ENCODE assay signal across 8 cellular contexts in genomic region chr12:121536058-121536928, GRCh38. TPM values are rescaled to one million over a fixed set of nuclear protein-coding genes. Genes with fewer than 3 reads are reported as not detected.
DNase-seq lines count a peak whose midpoint lies in the region; ATAC-seq and TF ChIP-seq lines count a peak whose summit lies in the region.

No MANE protein-coding gene starts in this region.

- H3K9me3 ChIP-seq in HCT116 (ENCODE audit: control insufficient read depth in 1 of 2, insufficient read depth in 1 of 2, low read depth in 1 of 2, low read length in 2 of 2), result no peaks in the 10 kb centered on the region

- H4K20me1 ChIP-seq in HCT116 (ENCODE audit: insufficient read depth), result no peaks in the 10 kb centered on the region

- peaks cover 13 to 36% of the 10 kb centered on the region in 2 experiments; a peak in 3 of 4 replicates for H3K4me1 ChIP-seq in HCT116 (ENCODE audit: control insufficient read depth in 1 of 2, insufficient read depth in 2 of 2, low read length in 2 of 2)

- H3K4me2 ChIP-seq in HCT116 (ENCODE audit: low read length), result peak overlapping the region; percentile 85

- no peak for TF ChIP-seq CTCF in HCT116 (IDR thresholded peaks at IDR 0.05 in 2 of 3, conservative IDR thresholded peaks at IDR 0.05 in 1 of 3; ENCODE audit: borderline replicate concordance in 1 of 3, insufficient read depth in 1 of 3, low read depth in 2 of 3, low read length in 2 of 3)
- no peak for TF ChIP-seq CTCF in astrocyte of the spinal cord (IDR thresholded peaks at IDR 0.05; ENCODE audit: low read depth, low read length)
- no peak for TF ChIP-seq CTCF in retinal pigment epithelial cell (conservative IDR thresholded peaks at IDR 0.05; ENCODE audit: low read depth, low read length)

- ATAC-seq in HCT116, result peak; percentile 41

- no peak for TF ChIP-seq RAD21 in HCT116 (IDR thresholded peaks at IDR 0.05; ENCODE audit: low read depth)

- no peaks in the 10 kb centered on the region for H3K79me2 ChIP-seq in HCT116 (ENCODE audit: insufficient read depth, low read length)

- H3K4me3 ChIP-seq in HCT116 (replicated peaks in 1 of 2; ENCODE audit: low read depth in 1 of 2, low read length in 2 of 2) (peak overlapping the region; percentile 46 to 69), astrocyte of the spinal cord (ENCODE audit: low read depth, low read length) (peak overlapping the region; percentile 38), retinal pigment epithelial cell (ENCODE audit: low read length) (peak overlapping the region; percentile 51)

- peak overlapping the region; percentile 76 for H3K9ac ChIP-seq in HCT116 (ENCODE audit: low read length)

- H3K27me3 ChIP-seq in HCT116 (ENCODE audit: insufficient read depth, low read length), result no peaks in the 10 kb centered on the region

- CTCF ChIA-PET in HCT116 (lab: Charles Lee), result interaction anchor here (0.7 to 1.0 kb wide), 2 partner anchors 37 to 148 kb away, joined by 3 to 4 read pairs; no protein-coding TSS in a partner anchor

- H3K36me3 ChIP-seq in HCT116 (ENCODE audit: control insufficient read depth in 1 of 2, insufficient read depth in 2 of 2, low read length in 2 of 2), result no peaks in the 10 kb centered on the region

- H3K27ac ChIP-seq in HCT116 (ENCODE audit: low read depth, low read length), result peak overlapping the region; percentile 88

- in situ Hi-C loops in astrocyte of the spinal cord (cut with HindIII; ENCODE audit: low sequenced_read_pairs), result no loop called here

- DNase-seq in HCT116 (ENCODE audit: low read depth, low spot score) (no peak), NAMALWA (ENCODE audit: low spot score) (peak; percentile 95), T-helper 2 cell (peak; percentile 22 to 67 (median 50)), astrocyte of the spinal cord (ENCODE audit: low read depth, low spot score) (peak; percentile 81), hippocampal formation (lab: John Stamatoyannopoulos, UW) (peak; percentile 43 to 56), retinal pigment epithelial cell (ENCODE audit: low read depth) (peak; percentile 56), NCI-H774 (lab: John Stamatoyannopoulos, UW) (no peak)

- POLR2A ChIA-PET in HCT116 (lab: Charles Lee), result no interaction called here

- H3K9me2 ChIP-seq in HCT116 (ENCODE audit: insufficient read depth), result no peaks in the 10 kb centered on the region

- peak overlapping the region; percentile 40 for H2AFZ ChIP-seq in HCT116 (ENCODE audit: low read depth, low read length, poor library complexity, severe bottlenecking)

- intact Hi-C loops in HCT116 (cut with micrococcal nuclease), result no loop called here

- TF ChIP-seq POLR2A in GM10847 (IDR thresholded peaks at IDR 0.05; ENCODE audit: extremely low read depth, insufficient read length), result peak; percentile 19
- no peak for TF ChIP-seq POLR2A in HCT116 (IDR thresholded peaks at IDR 0.05; ENCODE audit: borderline replicate concordance, extremely low read depth, insufficient read depth, insufficient read length)

- RAD21 ChIA-PET in HCT116 (lab: Charles Lee; ENCODE audit: low non-redundant PET in 1 of 2, low total read pairs in 2 of 2, uncharacterized antibody in 2 of 2, unreplicated experiment in 2 of 2), result no interaction called here

- BruUV-seq in HCT116 (replicated peaks; lab: Mats Ljungman, UMichigan), result no TSS peak

TF ChIP-seq in HCT116, 20 proteins besides CTCF, POLR2A, EP300 and RAD21:
- no peak for TF ChIP-seq SRF (IDR thresholded peaks at IDR 0.05; ENCODE audit: low read depth)
- no peak for TF ChIP-seq JUND (IDR thresholded peaks at IDR 0.05)
- no peak for TF ChIP-seq CEBPB (IDR thresholded peaks at IDR 0.05; ENCODE audit: low read depth)
- no peak for TF ChIP-seq ZNF274 (IDR thresholded peaks at IDR 0.05; ENCODE audit: low read depth, low read length)
- no peak for TF ChIP-seq POLR2AphosphoS5 (IDR thresholded peaks at IDR 0.05; ENCODE audit: low read depth, low read length)
- TF ChIP-seq YY1 (IDR thresholded peaks at IDR 0.05; ENCODE audit: extremely low read depth, insufficient replicate concordance, low read depth, low read length), result no peak
- TF ChIP-seq SIN3A (IDR thresholded peaks at IDR 0.05; ENCODE audit: low read depth), result no peak
- peak; percentile 49 for TF ChIP-seq TCF7L2 (IDR thresholded peaks at IDR 0.05; ENCODE audit: borderline replicate concordance, extremely low read depth, insufficient read depth, insufficient read length)

RNA-seq across cellular contexts. Expression of gene KDM2B, which starts 44.5 kb away (rescaled TPM):
- total RNA-seq in HCT116 (2021; ENCODE audit: unreplicated experiment), result 36.7 TPM
- polyA plus RNA-seq in HCT116 (2012), result 23.7 and 28.4 TPM in 2 replicates

Comparison
In these comparisons a context has a peak if more than half of its experiments do, and no peak if none do; other contexts are left out.
1. DNase-seq: peak in NAMALWA (single experiment), T-helper 2 cell (5 of 5), astrocyte of the spinal cord (single experiment), hippocampal formation (2 of 2) and retinal pigment epithelial cell (single experiment); none in HCT116 (single experiment) and NCI-H774 (single experiment).
2. Peak in every context shown above with its lines, with median percentiles within 50 percentile points of each other: H3K4me3 ChIP-seq.